In the genomic region with DNA sequence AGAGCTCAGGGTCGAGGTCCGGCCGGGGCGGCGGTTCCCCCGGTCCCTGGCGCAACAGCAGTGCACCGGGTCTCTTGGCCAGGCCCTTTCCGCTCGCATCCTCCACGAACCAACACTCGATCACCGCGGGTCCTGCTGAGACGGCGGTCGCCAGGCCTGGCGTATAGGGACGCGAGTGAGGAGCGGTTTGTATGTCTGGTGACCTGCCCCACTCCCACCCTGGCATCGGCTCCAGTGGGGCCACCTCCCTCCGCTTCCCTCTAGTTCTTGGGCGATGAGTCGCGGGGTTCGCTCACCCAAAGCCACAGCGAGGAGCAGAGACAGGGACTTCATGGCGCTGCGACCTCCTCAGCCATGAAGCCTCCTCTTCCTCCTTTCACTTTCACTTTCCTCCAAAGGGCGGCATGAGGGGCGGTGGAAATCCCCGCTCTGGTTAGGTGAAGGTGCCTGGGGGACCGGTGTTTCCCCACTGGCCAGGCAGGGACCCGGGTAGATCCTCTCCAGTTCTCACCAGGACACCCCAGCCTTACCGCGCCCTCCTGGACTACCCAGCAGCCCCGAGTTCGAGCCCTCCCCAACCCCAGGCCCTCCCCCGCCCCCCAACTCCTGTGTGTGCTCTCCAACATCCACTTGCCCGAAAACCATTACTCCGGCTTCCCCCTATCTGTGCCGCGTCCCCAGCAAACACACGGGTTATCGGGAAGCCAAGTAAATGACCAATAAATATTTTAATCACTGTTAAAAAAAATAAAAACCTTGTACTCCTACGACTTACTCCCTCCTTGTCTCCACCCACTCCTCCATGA, we compare ENCODE assay signal across 8 cellular contexts. TPM values are rescaled to one million over a fixed set of nuclear protein-coding genes. Genes with fewer than 3 reads are reported as not detected.
DNase-seq lines count a peak whose midpoint lies in the region; ATAC-seq and TF ChIP-seq lines count a peak whose summit lies in the region.

A gene (minus strand): TSS at position 370 of the 806 bp plus-strand sequence. CDS start 37 bp downstream, at position 333.

- no peaks in the 10 kb centered on the region for H3K9me3 ChIP-seq in fibroblast of lung (ENCODE audit: control insufficient read depth, insufficient read depth, low read depth, low read length)

- H3K27me3 ChIP-seq in fibroblast of lung (ENCODE audit: control insufficient read depth, insufficient read depth, low read length): no peaks in the 10 kb centered on the region

- H3K36me3 Mint-ChIP-seq in naive B cell: peaks cover 5 to 20% of the 10 kb centered on the region in 2 donors
- H3K36me3 Mint-ChIP-seq in stimulated activated memory B cell treated with anti-CD40 and anti-IgM and Interleukin-4, amounts not matched to agents 10 μg/mL and 1 μg/mL and 100 μg/mL, for 72 hours: peaks cover 48% of the 10 kb centered on the region

- H3K27ac ChIP-seq in fibroblast of lung (ENCODE audit: insufficient read depth, low read length): peak within 1 kb of the TSS; percentile 98

- no peaks in the 10 kb centered on the region for H4K20me1 ChIP-seq in fibroblast of lung (ENCODE audit: control insufficient read depth, extremely low read depth, insufficient read depth, low read length)

- H3K27ac Mint-ChIP-seq in naive B cell: peak within 1 kb of the TSS; percentile 99 to 100 (median 100)
- H3K27ac Mint-ChIP-seq in stimulated activated memory B cell treated with anti-CD40 and anti-IgM and Interleukin-4, amounts not matched to agents 10 μg/mL and 1 μg/mL and 100 μg/mL, for 72 hours: peak within 1 kb of the TSS; percentile 97

- H3K36me3 ChIP-seq in fibroblast of lung (ENCODE audit: control insufficient read depth, insufficient read depth, low read length): peaks cover 9% of the 10 kb centered on the region

- peak within 1 kb of the TSS; percentile 82 for H3K4me2 ChIP-seq in fibroblast of lung (ENCODE audit: extremely low read depth, insufficient read depth, low read length)

- peak within 1 kb of the TSS; percentile 84 for H2AFZ ChIP-seq in fibroblast of lung (ENCODE audit: low read length)

- peaks cover 37% of the 10 kb centered on the region for H3K79me2 ChIP-seq in fibroblast of lung (ENCODE audit: control insufficient read depth, insufficient read depth, low read length)

- DNase-seq in SIG-M5 treated with dmso at 0.1 percent for 504 hours (lab: John Stamatoyannopoulos, UW; ENCODE audit: unreplicated experiment) (peak; percentile 69), SIG-M5 (lab: John Stamatoyannopoulos, UW) (no peak), fibroblast of lung (ENCODE audit: low read depth in 2 of 2) (peak; percentile 56), naive B cell (peak; percentile 95)
- DNase-seq in activated T-helper 1 cell treated with anti-CD3 and anti-CD28 coated beads, Interleukin-2, amount 50 U/mL, for 16 hours (ENCODE audit: low read depth in 1 of 2, low spot score in 1 of 2): peak; percentile 52 to 79

- H3K9me3 Mint-ChIP-seq in naive B cell: no peaks in the 10 kb centered on the region
- no peaks in the 10 kb centered on the region for H3K9me3 Mint-ChIP-seq in stimulated activated memory B cell treated with anti-CD40 and anti-IgM and Interleukin-4, amounts not matched to agents 10 μg/mL and 1 μg/mL and 100 μg/mL, for 72 hours

- peak within 1 kb of the TSS; percentile 96 for H3K9ac ChIP-seq in fibroblast of lung (ENCODE audit: insufficient read depth, low read length)

- no peak for TF ChIP-seq CTCF in fibroblast of lung (conservative IDR thresholded peaks at IDR 0.05 in 1 of 2, IDR thresholded peaks at IDR 0.05 in 1 of 2; ENCODE audit: low read depth in 1 of 2, low read length in 2 of 2)

- ATAC-seq in HG03280 (IDR thresholded peaks at IDR 0.05; ENCODE audit: unreplicated experiment): peak; percentile 25
- ATAC-seq in naive B cell (ENCODE audit: low read depth in 2 of 2): peak; percentile 63 to 65
- peak; percentile 75 for ATAC-seq in stimulated activated memory B cell treated with anti-CD40 and anti-IgM and Interleukin-4, amounts not matched to agents 10 μg/mL and 1 μg/mL and 100 μg/mL, for 72 hours

- no peaks in the 10 kb centered on the region for H3K27me3 Mint-ChIP-seq in naive B cell
- H3K27me3 Mint-ChIP-seq in stimulated activated memory B cell treated with anti-CD40 and anti-IgM and Interleukin-4, amounts not matched to agents 10 μg/mL and 1 μg/mL and 100 μg/mL, for 72 hours: no peaks in the 10 kb centered on the region

- H3K4me1 ChIP-seq in fibroblast of lung (ENCODE audit: control insufficient read depth, extremely low read depth, insufficient read depth, low read length): peaks cover 15% of the 10 kb centered on the region

- H3K4me3 Mint-ChIP-seq in naive B cell: peak within 1 kb of the TSS; percentile 94 to 100 (median 99)
- H3K4me3 Mint-ChIP-seq in stimulated activated memory B cell treated with anti-CD40 and anti-IgM and Interleukin-4, amounts not matched to agents 10 μg/mL and 1 μg/mL and 100 μg/mL, for 72 hours: peak within 1 kb of the TSS; percentile 100

- H3K4me1 Mint-ChIP-seq in naive B cell: peaks cover 54 to 78% (median 71%) of the 10 kb centered on the region in 3 donors
- peaks cover 75% of the 10 kb centered on the region for H3K4me1 Mint-ChIP-seq in stimulated activated memory B cell treated with anti-CD40 and anti-IgM and Interleukin-4, amounts not matched to agents 10 μg/mL and 1 μg/mL and 100 μg/mL, for 72 hours

- H3K4me3 ChIP-seq in fibroblast of lung (replicated peaks in 1 of 4; ENCODE audit: control extremely low read depth in 1 of 4, insufficient read depth in 1 of 4, low read depth in 3 of 4, low read length in 4 of 4): peak within 1 kb of the TSS; percentile 70 to 97 (median 89)

TF ChIP-seq in PFSK-1, 5 proteins besides CTCF, POLR2A, EP300 and RAD21:
- 0 out of 2 replicates have a peak, but pooled peaks have one; percentile 10 for TF ChIP-seq SIN3A (IDR thresholded peaks at IDR 0.05; ENCODE audit: borderline replicate concordance, insufficient read depth, low read length)
- no peak for TF ChIP-seq POLR2AphosphoS5 (IDR thresholded peaks at IDR 0.05; ENCODE audit: low read depth, low read length)
- peak; percentile 9; the same call in 1 of the 2 replicates for TF ChIP-seq TAF1 (IDR thresholded peaks at IDR 0.05; ENCODE audit: borderline replicate concordance, insufficient read depth, low read length)
- TF ChIP-seq, protein P1, sequence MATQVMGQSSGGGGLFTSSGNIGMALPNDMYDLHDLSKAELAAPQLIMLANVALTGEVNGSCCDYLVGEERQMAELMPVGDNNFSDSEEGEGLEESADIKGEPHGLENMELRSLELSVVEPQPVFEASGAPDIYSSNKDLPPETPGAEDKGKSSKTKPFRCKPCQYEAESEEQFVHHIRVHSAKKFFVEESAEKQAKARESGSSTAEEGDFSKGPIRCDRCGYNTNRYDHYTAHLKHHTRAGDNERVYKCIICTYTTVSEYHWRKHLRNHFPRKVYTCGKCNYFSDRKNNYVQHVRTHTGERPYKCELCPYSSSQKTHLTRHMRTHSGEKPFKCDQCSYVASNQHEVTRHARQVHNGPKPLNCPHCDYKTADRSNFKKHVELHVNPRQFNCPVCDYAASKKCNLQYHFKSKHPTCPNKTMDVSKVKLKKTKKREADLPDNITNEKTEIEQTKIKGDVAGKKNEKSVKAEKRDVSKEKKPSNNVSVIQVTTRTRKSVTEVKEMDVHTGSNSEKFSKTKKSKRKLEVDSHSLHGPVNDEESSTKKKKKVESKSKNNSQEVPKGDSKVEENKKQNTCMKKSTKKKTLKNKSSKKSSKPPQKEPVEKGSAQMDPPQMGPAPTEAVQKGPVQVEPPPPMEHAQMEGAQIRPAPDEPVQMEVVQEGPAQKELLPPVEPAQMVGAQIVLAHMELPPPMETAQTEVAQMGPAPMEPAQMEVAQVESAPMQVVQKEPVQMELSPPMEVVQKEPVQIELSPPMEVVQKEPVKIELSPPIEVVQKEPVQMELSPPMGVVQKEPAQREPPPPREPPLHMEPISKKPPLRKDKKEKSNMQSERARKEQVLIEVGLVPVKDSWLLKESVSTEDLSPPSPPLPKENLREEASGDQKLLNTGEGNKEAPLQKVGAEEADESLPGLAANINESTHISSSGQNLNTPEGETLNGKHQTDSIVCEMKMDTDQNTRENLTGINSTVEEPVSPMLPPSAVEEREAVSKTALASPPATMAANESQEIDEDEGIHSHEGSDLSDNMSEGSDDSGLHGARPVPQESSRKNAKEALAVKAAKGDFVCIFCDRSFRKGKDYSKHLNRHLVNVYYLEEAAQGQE (IDR thresholded peaks at IDR 0.05; ENCODE audit: insufficient read depth in 1 of 2, low read depth in 2 of 2, low read length in 2 of 2): no peak; a peak in 1 of 4 replicates

RNA-seq across cellular contexts. Expression of the gene that starts here (rescaled TPM):
- polyA plus RNA-seq in PFSK-1 (2012; ENCODE audit: insufficient read length, low read depth): 20.1 TPM
- 38.8 and 56.0 TPM in 2 replicates for total RNA-seq in fibroblast of lung
- polyA plus RNA-seq in fibroblast of lung (50.3 and 55.4 TPM in 2 replicates), naive B cell (ENCODE audit: low read depth in 6 of 6) (100 to 1,000 TPM; 450 to 564 (median 508) TPM)
- polyA plus RNA-seq in fibroblast of lung (2012): 62.8 and 67.0 TPM in 2 replicates
- polyA minus RNA-seq in fibroblast of lung (ENCODE audit: low replicate concordance): 94.8 and 117 TPM in 2 replicates

Comparison
In these comparisons a context has a peak if more than half of its experiments do, and no peak if none do; other contexts are left out.
1. ATAC-seq: peak in every context shown above with its lines; median percentile 75 in stimulated activated memory B cell treated with anti-CD40 and anti-IgM and Interleukin-4, amounts not matched to agents 10 μg/mL and 1 μg/mL and 100 μg/mL, for 72 hours; 64 in naive B cell; 25 in HG03280.